Comparison of ENCODE assay signal across 14 cellular contexts in the genomic region with DNA sequence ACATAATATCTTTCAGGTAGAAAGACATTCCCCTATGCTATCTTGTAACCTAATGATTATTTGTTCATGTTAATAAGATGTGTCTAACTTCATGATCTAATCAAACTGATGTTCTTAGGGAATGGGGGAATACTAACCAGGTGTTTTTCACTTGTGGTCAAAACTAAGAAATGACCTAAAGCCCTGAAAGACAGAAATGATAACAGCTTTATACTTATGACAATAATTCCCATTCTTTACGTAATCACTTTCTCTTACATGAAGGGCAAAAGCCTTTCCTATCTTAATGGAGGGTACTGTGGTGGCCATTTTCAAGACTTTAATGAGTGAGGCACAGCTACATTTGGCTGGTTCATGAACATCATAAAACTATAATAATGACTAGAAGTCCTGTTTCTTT. TPM values are rescaled to one million over a fixed set of nuclear protein-coding genes. Genes with fewer than 3 reads are reported as not detected.
"Had no signal": no experiment of that assay in that cellular context is flagged by ENCODE, and none has a peak within 500 bp of the region (broad histone marks: within the 10 kb centered on the region; RNA-seq: fewer than 3 reads in every experiment).

No MANE protein-coding gene starts in this region.

- H3K27ac ChIP-seq: ascending aorta, esophagus squamous epithelium, left lung, VCaP had no signal

- H3K4me1 Mint-ChIP-seq: activated naive CD8-positive, alpha-beta T cell treated with anti-CD3 and anti-CD28 coated beads, Interleukin-2, amount 50 U/mL, for 24 hours; memory B cell had no signal

- H3K4me1 ChIP-seq: ascending aorta, esophagus squamous epithelium, left lung had no signal

- DNase-seq: activated CD4-positive, alpha-beta T cell treated with anti-CD3 and anti-CD28 coated beads for 4 hours; activated CD8-positive, alpha-beta memory T cell treated with anti-CD3 and anti-CD28 coated beads, Interleukin-2, amount 50 U/mL, for 48 hours; activated CD8-positive, alpha-beta T cell treated with anti-CD3 and anti-CD28 coated beads for 36 hours; activated naive CD4-positive, alpha-beta T cell; activated naive CD8-positive, alpha-beta T cell treated with anti-CD3 and anti-CD28 coated beads, Interleukin-2, amount 50 U/mL, for 24 hours; esophagus squamous epithelium; left lung; stimulated activated CD4-positive, alpha-beta T cell treated with anti-CD3 and anti-CD28 coated beads, Interleukin-15, amount 100 ng/mL, for 24 hours; stimulated activated CD4-positive, alpha-beta T cell treated with anti-CD3 and anti-CD28 coated beads, Interleukin-4, amount 100 ng/mL, for 24 hours had no signal

- ATAC-seq: activated CD8-positive, alpha-beta T cell treated with anti-CD3 and anti-CD28 coated beads for 36 hours; activated naive CD8-positive, alpha-beta T cell treated with anti-CD3 and anti-CD28 coated beads, Interleukin-2, amount 50 U/mL, for 24 hours had no signal

- H3K4me3 Mint-ChIP-seq: activated CD8-positive, alpha-beta T cell treated with anti-CD3 and anti-CD28 coated beads for 36 hours; activated naive CD8-positive, alpha-beta T cell treated with anti-CD3 and anti-CD28 coated beads, Interleukin-2, amount 50 U/mL, for 24 hours; activated T-helper 1 cell treated with anti-CD3 and anti-CD28 coated beads, Interleukin-12 subunit alpha, Interleukin-12 subunit beta, Interleukin-2, Interleukin-4 antibody, amounts not matched to agents 30 ng/mL and 10 ng/mL and 1 ng/mL, durations not matched to agents 14 hours and 24 hours and 36 hours; memory B cell; stimulated activated naive CD8-positive, alpha-beta T cell treated with anti-CD3 and anti-CD28 coated beads, Interleukin-15, Interleukin-2, amounts not matched to agents 100 ng/mL and 50 ng/mL, for 24 hours had no signal

- H3K9me3 ChIP-seq: ascending aorta, esophagus squamous epithelium, left lung had no signal

- H3K9me3 Mint-ChIP-seq: activated CD8-positive, alpha-beta T cell treated with anti-CD3 and anti-CD28 coated beads for 36 hours; activated naive CD8-positive, alpha-beta T cell treated with anti-CD3 and anti-CD28 coated beads, Interleukin-2, amount 50 U/mL, for 24 hours; activated T-helper 1 cell treated with anti-CD3 and anti-CD28 coated beads, Interleukin-12 subunit alpha, Interleukin-12 subunit beta, Interleukin-2, Interleukin-4 antibody, amounts not matched to agents 30 ng/mL and 10 ng/mL and 1 ng/mL, durations not matched to agents 14 hours and 24 hours and 36 hours; memory B cell; stimulated activated naive CD8-positive, alpha-beta T cell treated with anti-CD3 and anti-CD28 coated beads, Interleukin-15, Interleukin-2, amounts not matched to agents 100 ng/mL and 50 ng/mL, for 24 hours had no signal

- H3K27me3 ChIP-seq: ascending aorta had no signal

- H3K4me3 ChIP-seq: ascending aorta, esophagus squamous epithelium, left lung had no signal

- H3K27ac Mint-ChIP-seq: activated CD8-positive, alpha-beta T cell treated with anti-CD3 and anti-CD28 coated beads for 36 hours; activated naive CD8-positive, alpha-beta T cell treated with anti-CD3 and anti-CD28 coated beads, Interleukin-2, amount 50 U/mL, for 24 hours; activated T-helper 1 cell treated with anti-CD3 and anti-CD28 coated beads, Interleukin-12 subunit alpha, Interleukin-12 subunit beta, Interleukin-2, Interleukin-4 antibody, amounts not matched to agents 30 ng/mL and 10 ng/mL and 1 ng/mL, durations not matched to agents 14 hours and 24 hours and 36 hours; memory B cell; stimulated activated naive CD8-positive, alpha-beta T cell treated with anti-CD3 and anti-CD28 coated beads, Interleukin-15, Interleukin-2, amounts not matched to agents 100 ng/mL and 50 ng/mL, for 24 hours had no signal

- H3K36me3 Mint-ChIP-seq: memory B cell had no signal

- H3K36me3 ChIP-seq: ascending aorta, esophagus squamous epithelium, left lung had no signal

RNA-seq across cellular contexts. Expression of gene MEIS2, which starts 33.9 kb away (rescaled TPM):
- total RNA-seq: activated T-helper 1 cell treated with anti-CD3 and anti-CD28 coated beads, Interleukin-12 subunit alpha, Interleukin-12 subunit beta, Interleukin-2, Interleukin-4 antibody, amounts not matched to agents 30 ng/mL and 10 ng/mL and 1 ng/mL, durations not matched to agents 14 hours and 24 hours and 36 hours had no signal
